9 cellular contexts compared by ENCODE assay signal in the genomic region with DNA sequence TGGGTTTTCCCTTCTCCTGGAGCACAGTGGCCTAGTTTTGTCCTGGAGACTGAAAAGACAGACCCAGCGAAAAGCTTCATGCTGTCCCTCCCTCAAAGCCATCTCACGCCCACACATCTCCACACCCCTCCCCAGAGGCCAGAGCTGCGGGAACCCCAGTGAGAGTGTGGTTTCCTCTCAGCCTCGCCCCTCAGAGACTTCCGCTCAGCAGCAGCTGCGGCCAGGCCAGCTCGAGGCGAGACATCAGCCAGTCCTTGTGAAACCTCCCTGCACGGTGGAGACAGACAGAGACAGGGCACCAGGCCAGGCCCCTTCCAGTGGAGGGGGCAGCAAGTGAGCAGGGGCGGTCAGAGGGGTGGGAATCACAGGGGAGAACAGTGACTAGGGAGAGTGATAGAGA.
DNase-seq lines count a peak whose midpoint lies in the region; ATAC-seq and TF ChIP-seq lines count a peak whose summit lies in the region.
"Had no signal": no experiment of that assay in that cellular context is flagged by ENCODE, and none has a peak within 500 bp of the region (broad histone marks: within the 10 kb centered on the region; RNA-seq: fewer than 3 reads in every experiment).

No MANE protein-coding gene starts in this region.

- no peaks in the 10 kb centered on the region for H3K9me3 Mint-ChIP-seq in CD4-positive, alpha-beta T cell
- no peaks in the 10 kb centered on the region for H3K9me3 Mint-ChIP-seq in activated CD4-positive, alpha-beta T cell treated with anti-CD3 and anti-CD28 coated beads, Interleukin-2, amount 10 ng/mL, durations not matched to agents 24 days and 14 days
- no peaks in the 10 kb centered on the region for H3K9me3 Mint-ChIP-seq in natural killer cell

- H3K27ac ChIP-seq in CD4-positive, alpha-beta T cell (ENCODE audit: low read depth, low read length): peak overlapping the region; percentile 93
- H3K27ac ChIP-seq in stomach: peak overlapping the region in 4 of 5 donors; percentile 18 to 83 (median 65)
- H3K27ac ChIP-seq: ovary had no signal

- H3K9me3 ChIP-seq in CD4-positive, alpha-beta T cell (ENCODE audit: control insufficient read depth, low read length): no peaks in the 10 kb centered on the region
- peaks cover 0 to 1% (median under 1%) of the 10 kb centered on the region in 4 donors for H3K9me3 ChIP-seq in stomach

- H3K4me1 Mint-ChIP-seq in CD4-positive, alpha-beta T cell (ENCODE audit: low read depth): peaks cover 87% of the 10 kb centered on the region
- H3K4me1 Mint-ChIP-seq in activated CD4-positive, alpha-beta T cell treated with anti-CD3 and anti-CD28 coated beads, Interleukin-2, amount 10 ng/mL, durations not matched to agents 24 days and 14 days: peaks cover 52% of the 10 kb centered on the region
- H3K4me1 Mint-ChIP-seq in natural killer cell: peaks cover 72 to 80% of the 10 kb centered on the region in 2 donors

- TF ChIP-seq CTCF in CD4-positive, alpha-beta T cell (IDR thresholded peaks at IDR 0.05): no peak
- TF ChIP-seq CTCF in natural killer cell (IDR thresholded peaks at IDR 0.05): no peak
- TF ChIP-seq CTCF in stomach (IDR thresholded peaks at IDR 0.05): no peak

- peak; percentile 44 to 68 (median 64) for DNase-seq in CD4-positive, alpha-beta T cell
- peak; percentile 95 for DNase-seq in activated CD4-positive, alpha-beta T cell treated with anti-CD3 and anti-CD28 coated beads, Interleukin-2, amount 10 ng/mL, durations not matched to agents 24 days and 14 days
- DNase-seq in effector CD4-positive, alpha-beta T cell: peak; percentile 54
- DNase-seq in natural killer cell (peak; percentile 85), stomach (peak; percentile 67), OCI-M2 (lab: John Stamatoyannopoulos, UW; ENCODE audit: unreplicated experiment) (no peak)

- TF ChIP-seq EP300 in Ishikawa (IDR thresholded peaks at IDR 0.05; ENCODE audit: borderline replicate concordance): no peak
- TF ChIP-seq EP300 in stomach (IDR thresholded peaks at IDR 0.05): no peak

- TF ChIP-seq POLR2A in stomach (IDR thresholded peaks at IDR 0.05): no peak

- no peaks in the 10 kb centered on the region for H3K36me3 ChIP-seq in stomach
- H3K36me3 ChIP-seq: ovary had no signal

- H3K36me3 Mint-ChIP-seq in CD4-positive, alpha-beta T cell (ENCODE audit: low read depth): no peaks in the 10 kb centered on the region
- no peaks in the 10 kb centered on the region for H3K36me3 Mint-ChIP-seq in activated CD4-positive, alpha-beta T cell treated with anti-CD3 and anti-CD28 coated beads, Interleukin-2, amount 10 ng/mL, durations not matched to agents 24 days and 14 days (ENCODE audit: low read depth)
- H3K36me3 Mint-ChIP-seq in natural killer cell: no peaks in the 10 kb centered on the region

- H3K27me3 Mint-ChIP-seq in CD4-positive, alpha-beta T cell: no peaks in the 10 kb centered on the region
- peaks cover 12% of the 10 kb centered on the region for H3K27me3 Mint-ChIP-seq in activated CD4-positive, alpha-beta T cell treated with anti-CD3 and anti-CD28 coated beads, Interleukin-2, amount 10 ng/mL, durations not matched to agents 24 days and 14 days
- H3K27me3 Mint-ChIP-seq in natural killer cell (ENCODE audit: low read depth in 2 of 2): no peaks in the 10 kb centered on the region

- H3K4me3 ChIP-seq in stomach: peak overlapping the region in 2 of 4 donors; percentile 1 to 3
- H3K4me3 ChIP-seq: ovary had no signal

- H3K27ac Mint-ChIP-seq in CD4-positive, alpha-beta T cell: peak overlapping the region; percentile 97
- peak overlapping the region; percentile 90 for H3K27ac Mint-ChIP-seq in activated CD4-positive, alpha-beta T cell treated with anti-CD3 and anti-CD28 coated beads, Interleukin-2, amount 10 ng/mL, durations not matched to agents 24 days and 14 days
- H3K27ac Mint-ChIP-seq in natural killer cell: peak overlapping the region; percentile 94 to 97

- peak; percentile 14 for ATAC-seq in CD4-positive, alpha-beta T cell (ENCODE audit: poor library complexity)
- ATAC-seq in GM21526 (IDR thresholded peaks at IDR 0.05; ENCODE audit: low FRiP score, unreplicated experiment) (peak; percentile 59), natural killer cell (peak; percentile 59 to 82 (median 79))

- POLR2A ChIA-PET in CD4-positive, alpha-beta T cell (lab: Charles Lee): interaction anchor here (0.8 to 3.6 kb wide), 10 partner anchors 9 to 215 kb away, joined by 3 to 120 read pairs (median 8); partner anchors contain the start of gene TNRC6C

- peak overlapping the region; percentile 87 for H3K4me3 Mint-ChIP-seq in CD4-positive, alpha-beta T cell
- H3K4me3 Mint-ChIP-seq in activated CD4-positive, alpha-beta T cell treated with anti-CD3 and anti-CD28 coated beads, Interleukin-2, amount 10 ng/mL, durations not matched to agents 24 days and 14 days: peak overlapping the region; percentile 83
- peak overlapping the region; percentile 87 for H3K4me3 Mint-ChIP-seq in natural killer cell

- intact Hi-C loops in CD4-positive, alpha-beta T cell (cut with DNase I, micrococcal nuclease): loop anchor here (10.0 kb wide), 2 partner anchors 47 to 133 kb away; no protein-coding TSS in a partner anchor
- intact Hi-C loops in activated CD4-positive, alpha-beta T cell treated with anti-CD3 and anti-CD28 coated beads, Interleukin-2, amount 10 ng/mL, durations not matched to agents 24 days and 14 days (cut with micrococcal nuclease): loop anchor here (5.0 to 10.0 kb wide), 2 partner anchors 99 to 217 kb away; no protein-coding TSS in a partner anchor
- intact Hi-C loops in natural killer cell (cut with micrococcal nuclease): loop anchor here (1.0 to 10.0 kb wide), 7 partner anchors 19 to 1617 kb away; partner anchors contain the start of gene UBALD2
- intact Hi-C loops in stomach (cut with DNase I; ENCODE audit: low total_unique reads): no loop called here

- H3K27me3 ChIP-seq in CD4-positive, alpha-beta T cell (ENCODE audit: control insufficient read depth, insufficient read depth, low read length): no peaks in the 10 kb centered on the region
- no peaks in the 10 kb centered on the region for H3K27me3 ChIP-seq in stomach
- H3K27me3 ChIP-seq: ovary had no signal

- 24 to 49% (median 34%) methylated on average over 10 of the region's 10 CpGs for WGBS in stomach, 5 donors

- no peak for TF ChIP-seq RAD21 in Ishikawa (IDR thresholded peaks at IDR 0.05; ENCODE audit: low read depth)

- peaks cover 14 to 36% (median 30%) of the 10 kb centered on the region in 4 donors for H3K4me1 ChIP-seq in stomach

- CTCF ChIA-PET in CD4-positive, alpha-beta T cell (lab: Charles Lee): no interaction called here

TF ChIP-seq in Ishikawa, 13 proteins besides CTCF, POLR2A, EP300 and RAD21:
- TF ChIP-seq CREB1 (IDR thresholded peaks at IDR 0.05; ENCODE audit: low read depth) (no peak), EGR1 (IDR thresholded peaks at IDR 0.05) (peak; percentile 50; the same call in 1 of the 2 replicates)

Comparison
In these comparisons a context has a peak if more than half of its experiments do, and no peak if none do; other contexts are left out.
1. ATAC-seq: peak in every context shown above with its lines; median percentile 79 in natural killer cell; 59 in GM21526; 14 in CD4-positive, alpha-beta T cell.